ENCODE assay signal across 8 cellular contexts in the genomic region with DNA sequence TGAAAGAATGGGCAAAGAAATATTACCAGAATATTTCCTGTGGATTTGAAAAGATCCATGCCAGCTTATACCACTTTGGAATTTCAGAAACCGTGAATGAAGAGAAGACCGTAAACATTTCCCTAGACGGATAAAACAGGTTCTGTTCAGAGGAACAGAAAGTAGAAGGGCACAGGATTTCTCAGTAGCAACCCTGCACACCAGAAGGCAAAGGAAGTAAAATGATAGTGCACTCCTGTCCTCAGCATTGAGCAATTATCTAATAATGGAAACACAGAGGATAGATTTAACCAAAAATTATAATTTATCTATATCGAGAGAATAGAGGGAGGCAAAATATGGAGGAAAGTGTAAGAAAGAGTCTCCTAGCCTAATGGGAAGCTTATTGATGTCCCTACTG.
DNase-seq lines count a peak whose midpoint lies in the region; ATAC-seq and TF ChIP-seq lines count a peak whose summit lies in the region.

No MANE protein-coding gene starts in this region.

- H3K9me3 ChIP-seq in CD8-positive, alpha-beta memory T cell (ENCODE audit: low read length), result no peaks in the 10 kb centered on the region
- peaks cover 3 to 8% of the 10 kb centered on the region in 2 donors for H3K9me3 ChIP-seq in breast epithelium

- TF ChIP-seq POLR2A in breast epithelium (IDR thresholded peaks at IDR 0.05), result no peak

- peaks cover 13 to 22% (median 17%) of the 10 kb centered on the region in 3 donors for H3K4me1 Mint-ChIP-seq in CD8-positive, alpha-beta memory T cell
- peaks cover 14 to 15% of the 10 kb centered on the region in 2 donors for H3K4me1 Mint-ChIP-seq in natural killer cell

- intact Hi-C loops in breast epithelium (cut with DNase I; ENCODE audit: low total_unique reads) (no loop called here), natural killer cell (cut with micrococcal nuclease) (no loop called here)

- POLR2A ChIA-PET in CD8-positive, alpha-beta memory T cell (lab: Charles Lee), result no interaction called here

- CTCF ChIA-PET in CD8-positive, alpha-beta memory T cell (lab: Charles Lee), result no interaction called here

- H3K27me3 ChIP-seq in CD8-positive, alpha-beta memory T cell (ENCODE audit: insufficient read depth, low read length, poor library complexity, severe bottlenecking), result no peaks in the 10 kb centered on the region
- H3K27me3 ChIP-seq in breast epithelium, result no peaks in the 10 kb centered on the region

- H3K36me3 ChIP-seq in CD8-positive, alpha-beta memory T cell (ENCODE audit: insufficient read depth, low read length), result no peaks in the 10 kb centered on the region
- H3K36me3 ChIP-seq in breast epithelium, result no peaks in the 10 kb centered on the region

- no peak overlapping the region for H3K27ac ChIP-seq in CD8-positive, alpha-beta memory T cell (ENCODE audit: low read depth, low read length)
- peak overlapping the region in 1 of 2 donors; percentile 1 for H3K27ac ChIP-seq in breast epithelium

- ATAC-seq in natural killer cell (no peak), GM19023 (IDR thresholded peaks at IDR 0.05; ENCODE audit: unreplicated experiment) (no peak), HG02938 (IDR thresholded peaks at IDR 0.05; ENCODE audit: unreplicated experiment) (no peak)

- H3K9me3 Mint-ChIP-seq in CD8-positive, alpha-beta memory T cell, result peaks cover 6 to 13% (median 9%) of the 10 kb centered on the region in 5 donors
- no peaks in the 10 kb centered on the region for H3K9me3 Mint-ChIP-seq in natural killer cell

- H3K4me3 ChIP-seq in CD8-positive, alpha-beta memory T cell (ENCODE audit: low read length), result peak overlapping the region; percentile 7
- H3K4me3 ChIP-seq in breast epithelium, result peak overlapping the region in 2 of 3 donors; percentile 10 to 24

- peak overlapping the region in 5 of 8 donors; percentile 0 to 82 (median 65) for H3K27ac Mint-ChIP-seq in CD8-positive, alpha-beta memory T cell
- H3K27ac Mint-ChIP-seq in natural killer cell, result peak overlapping the region in 1 of 2 donors; percentile 51

- H3K36me3 Mint-ChIP-seq in CD8-positive, alpha-beta memory T cell, result peaks cover 0 to 10% (median 0%) of the 10 kb centered on the region in 3 donors
- H3K36me3 Mint-ChIP-seq in natural killer cell, result no peaks in the 10 kb centered on the region

- peak overlapping the region; percentile 7 to 67 (median 62) for H3K4me3 Mint-ChIP-seq in CD8-positive, alpha-beta memory T cell
- peak overlapping the region; percentile 62 for H3K4me3 Mint-ChIP-seq in natural killer cell

- peaks cover 16% of the 10 kb centered on the region for H3K4me1 ChIP-seq in CD8-positive, alpha-beta memory T cell (ENCODE audit: insufficient read depth, low read length)
- H3K4me1 ChIP-seq in breast epithelium, result no peaks in the 10 kb centered on the region

- H3K27me3 Mint-ChIP-seq in CD8-positive, alpha-beta memory T cell, result peaks cover 7 to 8% of the 10 kb centered on the region in 2 donors
- H3K27me3 Mint-ChIP-seq in natural killer cell (ENCODE audit: low read depth in 2 of 2), result no peaks in the 10 kb centered on the region

- no peak for TF ChIP-seq CTCF in breast epithelium (IDR thresholded peaks at IDR 0.05)
- no peak for TF ChIP-seq CTCF in natural killer cell (IDR thresholded peaks at IDR 0.05)

- no peak for DNase-seq in CD8-positive, alpha-beta memory T cell
- DNase-seq in MV-4-11 (lab: John Stamatoyannopoulos, UW) (peak; percentile 65), breast epithelium (ENCODE audit: low spot score in 2 of 2) (no peak), natural killer cell (no peak), Ammon's horn (ENCODE audit: low spot score) (no peak)
- no peak for DNase-seq in stimulated activated CD4-positive, alpha-beta T cell treated with anti-CD3 and anti-CD28 coated beads, Interleukin-2, amount 100 ng/mL, for 24 hours
